ENCODE assay signal across 11 cellular contexts in the genomic region with DNA sequence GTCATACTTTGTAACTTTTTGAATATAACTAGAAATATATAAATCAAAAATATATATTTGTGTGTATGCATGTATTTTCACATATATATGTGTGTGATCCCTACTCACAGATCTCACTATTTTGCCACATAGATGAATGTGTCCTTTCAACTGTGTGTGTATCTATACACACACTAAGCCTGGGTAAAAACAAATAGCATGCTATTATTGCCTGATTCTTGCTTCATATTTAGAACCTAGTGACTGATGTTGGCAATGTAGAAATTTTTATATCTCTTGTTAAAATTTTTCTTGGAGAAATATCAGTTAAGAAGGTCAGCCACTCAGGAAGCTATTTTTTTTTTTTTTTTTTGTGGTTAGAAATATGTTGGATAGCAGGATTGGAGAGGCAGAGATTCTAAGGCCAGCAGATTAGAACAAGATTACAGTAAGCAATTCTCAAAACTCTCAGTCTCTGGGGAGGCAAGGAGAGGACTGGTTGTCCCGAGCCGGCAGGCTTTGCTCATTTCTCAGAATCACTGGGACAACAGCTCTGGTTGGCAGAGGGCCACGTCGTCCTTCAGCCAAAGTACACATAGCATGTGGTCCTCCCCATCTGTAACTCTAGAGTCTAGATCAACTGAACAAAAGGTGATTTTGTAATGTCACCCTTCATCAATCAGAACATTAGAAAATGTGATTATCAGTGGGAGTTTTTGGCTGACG. TPM values are rescaled to one million over a fixed set of nuclear protein-coding genes. Genes with fewer than 3 reads are reported as not detected.
A peak's percentile ranks its signal among the peaks of the same experiment; 100 is the strongest.
DNase-seq lines count a peak whose midpoint lies in the region; ATAC-seq, FAIRE-seq and TF ChIP-seq lines count a peak whose summit lies in the region.
"Had no signal": no experiment of that assay in that cellular context is flagged by ENCODE, and none has a peak within 500 bp of the region (broad histone marks: within the 10 kb centered on the region; RNA-seq: fewer than 3 reads in every experiment).

No MANE protein-coding gene starts in this region.

- no peaks in the 10 kb centered on the region for H3K9me3 ChIP-seq in spleen

- no peaks in the 10 kb centered on the region for H3K27me3 ChIP-seq in spleen (replicated peaks in 1 of 7)

- no peak overlapping the region for H3K4me3 ChIP-seq in spleen

- no peak for DNase-seq in HTR-8/SVneo (ENCODE audit: insufficient read length, low spot score)
- peak; percentile 86 for DNase-seq in brain pericyte (ENCODE audit: low read depth, low spot score)
- DNase-seq in spleen, result peak; percentile 77
- DNase-seq in cortex of kidney (lab: John Stamatoyannopoulos, UW), result no peak
- DNase-seq: activated T-cell treated with anti-CD3 and anti-CD28 coated beads, Interleukin-2, amount 50 U/mL, for 72 hours; GF-D8 had no signal

- H3K27ac ChIP-seq in spleen, result peak overlapping the region in 7 of 8 donors; percentile 2 to 68 (median 50)

- H3K36me3 ChIP-seq in spleen, result no peaks in the 10 kb centered on the region

- no peak for ATAC-seq in GM18909 (IDR thresholded peaks at IDR 0.05; ENCODE audit: poor library complexity, unreplicated experiment)
- no peak for ATAC-seq in HG03439 (IDR thresholded peaks at IDR 0.05; ENCODE audit: unreplicated experiment)
- no peak for ATAC-seq in HG02642 (IDR thresholded peaks at IDR 0.05; ENCODE audit: poor library complexity, unreplicated experiment)
- ATAC-seq: activated T-cell treated with anti-CD3 and anti-CD28 coated beads, Interleukin-2, amount 50 U/mL, for 72 hours had no signal

- no peak for TF ChIP-seq CTCF in spleen (IDR thresholded peaks at IDR 0.05 in 8 of 11, conservative IDR thresholded peaks at IDR 0.05 in 3 of 11)

- H3K4me1 ChIP-seq in spleen, result no peaks in the 10 kb centered on the region

- 54 to 75% (median 72%) methylated on average over 5 of the region's 5 CpGs for WGBS in spleen, 5 donors

- FAIRE-seq in HTR-8/SVneo (lab: Jason Lieb, UNC) (peak; percentile 20), islet of Langerhans (lab: Jason Lieb, UNC) (peak; percentile 97)

- TF ChIP-seq POLR2A in spleen (IDR thresholded peaks at IDR 0.05), result no peak

- intact Hi-C loops in spleen (cut with DNase I; ENCODE audit: low total_unique reads), result no loop called here

RNA-seq across cellular contexts. Expression of a gene that starts 19.7 kb away (rescaled TPM):
- under 1 TPM in 2 of 7 donors, not detected in 5; 0.58 to 0.65 TPM for total RNA-seq in spleen
- under 1 TPM; 0.02 to 0.17 (median 0.06) TPM for polyA plus RNA-seq in spleen
- total RNA-seq: activated T-cell treated with anti-CD3 and anti-CD28 coated beads, Interleukin-2, amount 50 U/mL, for 72 hours had no signal
- polyA plus RNA-seq: IgD-negative memory B cell had no signal

Comparison
In these comparisons a context has a peak if more than half of its experiments do, and no peak if none do; other contexts are left out.
1. DNase-seq: peak in brain pericyte (single experiment) and spleen (single experiment); none in HTR-8/SVneo (single experiment) and cortex of kidney (single experiment).